15 cellular contexts compared by ENCODE assay signal in genomic region chr3:100007313-100007712, GRCh38.
"Had no signal": no experiment of that assay in that cellular context is flagged by ENCODE, and none has a peak within 500 bp of the region (broad histone marks: within the 10 kb centered on the region; RNA-seq: fewer than 3 reads in every experiment).

No MANE protein-coding gene starts in this region.

- H3K9me3 ChIP-seq: adrenal gland, sigmoid colon, SJSA1 had no signal

- FAIRE-seq: urothelium cell line had no signal

- DNase-seq: activated CD4-positive, alpha-beta T cell treated with anti-CD3 and anti-CD28 coated beads for 1 hour; activated CD4-positive, alpha-beta T cell treated with anti-CD3 and anti-CD28 coated beads, Interleukin-2, amount 50 U/mL, for 4 hours; activated naive CD4-positive, alpha-beta T cell treated with anti-CD3 and anti-CD28 coated beads for 36 hours; activated T-cell treated with anti-CD3 and anti-CD28 coated beads, Interleukin-2, amount 50 U/mL, for 1 hour; adrenal gland; caudate nucleus; nephron progenitor cell; occipital lobe; sigmoid colon; stimulated activated CD4-positive, alpha-beta T cell treated with anti-CD3 and anti-CD28 coated beads, Interleukin-12 subunit alpha, Interleukin-12 subunit beta, amount 100 ng/mL, for 4 hours; stimulated activated CD4-positive, alpha-beta T cell treated with anti-CD3 and anti-CD28 coated beads, Interleukin-2, amount 100 ng/mL, for 24 hours; T1000 had no signal

- H3K4me3 ChIP-seq: adrenal gland, coronary artery, sigmoid colon, SJSA1 had no signal

- H3K36me3 ChIP-seq: adrenal gland, sigmoid colon, SJSA1 had no signal

- H3K27me3 ChIP-seq: adrenal gland, sigmoid colon, SJSA1 had no signal

- H3K27ac ChIP-seq: adrenal gland, SJSA1 had no signal
